ENCODE assay signal across 33 cellular contexts in genomic region chr6:31375699-31376098, GRCh38.
"Had no signal": no experiment of that assay in that cellular context is flagged by ENCODE, and none has a peak within 500 bp of the region (broad histone marks: within the 10 kb centered on the region; RNA-seq: fewer than 3 reads in every experiment).

No MANE protein-coding gene starts in this region.

- H3K27ac ChIP-seq: adrenal gland, body of pancreas, brain microvascular endothelial cell, breast epithelium, VCaP had no signal

- H3K4me1 ChIP-seq: adrenal gland, body of pancreas, breast epithelium had no signal

- H3K4me3 ChIP-seq: adrenal gland, body of pancreas, breast epithelium had no signal

- DNase-seq: activated B cell treated with CpG ODN at 0.5 μM for 24 hours; activated CD4-positive, alpha-beta memory T cell treated with anti-CD3 and anti-CD28 coated beads for 36 hours; activated CD4-positive, alpha-beta T cell treated with anti-CD3 and anti-CD28 coated beads for 4 hours; activated CD4-positive, alpha-beta T cell treated with anti-CD3 and anti-CD28 coated beads, Interleukin-2, amount 10 ng/mL, durations not matched to agents 24 days and 14 days; activated CD4-positive, alpha-beta T cell treated with anti-CD3 and anti-CD28 coated beads, Interleukin-2, amount 50 U/mL, for 1 hour; activated CD4-positive, alpha-beta T cell treated with anti-CD3 and anti-CD28 coated beads, Interleukin-2, amount 50 U/mL, for 4 hours; activated CD4-positive, CD25-positive, alpha-beta regulatory T cell treated with anti-CD3 and anti-CD28 coated beads, Interleukin-2, amount 50 U/mL, for 72 hours; activated CD8-positive, alpha-beta memory T cell treated with anti-CD3 and anti-CD28 coated beads, Interleukin-2, amount 50 U/mL, for 4 hours; activated CD8-positive, alpha-beta T cell treated with anti-CD3 and anti-CD28 coated beads for 36 hours; activated effector memory CD4-positive, alpha-beta T cell treated with anti-CD3 and anti-CD28 coated beads, Interleukin-2, amount 50 U/mL, for 16 hours; activated gamma-delta T cell treated with Interleukin-2 at 50 U/mL for 16 hours; activated naive CD4-positive, alpha-beta T cell; activated naive CD4-positive, alpha-beta T cell treated with anti-CD3 and anti-CD28 coated beads for 36 hours; activated naive CD4-positive, alpha-beta T cell treated with anti-CD3 and anti-CD28 coated beads, Interleukin-2, amount 50 U/mL, for 16 hours; activated naive CD8-positive, alpha-beta T cell treated with anti-CD3 and anti-CD28 coated beads for 36 hours; activated T-cell treated with anti-CD3 and anti-CD28 coated beads for 4 hours; activated T-cell treated with anti-CD3 and anti-CD28 coated beads, Interleukin-2, amount 50 U/mL, for 1 hour; activated T-cell treated with anti-CD3 and anti-CD28 coated beads, Interleukin-2, amount 50 U/mL, for 4 hours; activated T-cell treated with anti-CD3 and anti-CD28 coated beads, Interleukin-2, amount 50 U/mL, for 72 hours; adrenal gland; amniotic stem cell; aorta; body of pancreas; brain microvascular endothelial cell; cerebellar nuclear complex; T-helper 2 cell; T-helper 9 cell had no signal

- FAIRE-seq: astrocyte, TTC549 had no signal

- ATAC-seq: activated CD8-positive, alpha-beta T cell treated with anti-CD3 and anti-CD28 coated beads for 36 hours; activated naive CD4-positive, alpha-beta T cell treated with anti-CD3 and anti-CD28 coated beads, Interleukin-2, amount 50 U/mL, for 72 hours; activated T-cell treated with anti-CD3 and anti-CD28 coated beads, Interleukin-2, amount 50 U/mL, for 4 hours; activated T-cell treated with anti-CD3 and anti-CD28 coated beads, Interleukin-2, amount 50 U/mL, for 72 hours; activated T-helper 17 cell treated with anti-CD3 and anti-CD28 coated beads, Interleukin-2, amount 50 U/mL, for 72 hours; body of pancreas had no signal

- H3K27me3 ChIP-seq: breast epithelium had no signal

- H3K36me3 ChIP-seq: adrenal gland, brain microvascular endothelial cell, breast epithelium had no signal

- H3K9me3 ChIP-seq: adrenal gland, breast epithelium had no signal
